In genomic region chr4:42906906-42907774, GRCh38 we compare ENCODE assay signal across 21 cellular contexts. TPM values are rescaled to one million over a fixed set of nuclear protein-coding genes. Genes with fewer than 3 reads are reported as not detected.
DNase-seq lines count a peak whose midpoint lies in the region; ATAC-seq and TF ChIP-seq lines count a peak whose summit lies in the region.
"Had no signal": no experiment of that assay in that cellular context is flagged by ENCODE, and none has a peak within 500 bp of the region (broad histone marks: within the 10 kb centered on the region; RNA-seq: fewer than 3 reads in every experiment).

No MANE protein-coding gene starts in this region.

- TF ChIP-seq EP300 in sigmoid colon (IDR thresholded peaks at IDR 0.05), result no peak

- H3K4me1 ChIP-seq in PC-9 (replicated peaks; ENCODE audit: insufficient read depth) (no peaks in the 10 kb centered on the region), foreskin keratinocyte (no peaks in the 10 kb centered on the region), sigmoid colon (peaks cover 0 to 27% (median 6%) of the 10 kb centered on the region in 4 donors)
- H3K4me1 ChIP-seq: BLaER1 had no signal

- WGBS in sigmoid colon, 2 donors, result 23 to 49% methylated on average over 6 of the region's 6 CpGs

- peak; percentile 29 for ATAC-seq in foreskin keratinocyte
- ATAC-seq: activated CD8-positive, alpha-beta memory T cell treated with anti-CD3 and anti-CD28 coated beads, Interleukin-2, amount 10 ng/mL, durations not matched to agents 7 days and 5 days; GM12878 had no signal

- H3K4me3 ChIP-seq in PC-9 (no peak overlapping the region), sigmoid colon (no peak overlapping the region)
- H3K4me3 ChIP-seq: BLaER1, cardiac muscle cell, GM12878 had no signal

- TF ChIP-seq CTCF in PC-9 (conservative IDR thresholded peaks at IDR 0.05) (no peak), foreskin keratinocyte (conservative IDR thresholded peaks at IDR 0.05) (no peak), sigmoid colon (IDR thresholded peaks at IDR 0.05) (no peak)

- H3K36me3 ChIP-seq in PC-9 (ENCODE audit: low read depth) (no peaks in the 10 kb centered on the region), sigmoid colon (no peaks in the 10 kb centered on the region)
- H3K36me3 ChIP-seq: BLaER1, cardiac muscle cell had no signal

- H3K4me2 ChIP-seq in PC-9, result peak overlapping the region; percentile 45
- H3K4me2 ChIP-seq: BLaER1, SK-N-SH had no signal

- H3F3A ChIP-seq in PC-9 (ENCODE audit: insufficient read depth, low read depth), result no peaks in the 10 kb centered on the region

- intact Hi-C loops in PC-9 (cut with micrococcal nuclease; ENCODE audit: unreplicated experiment), result no loop called here
- intact Hi-C loops in sigmoid colon (cut with DNase I), result no loop called here

- DNase-seq in HK-2 (ENCODE audit: unreplicated experiment) (peak; percentile 6), PC-9 (no peak), foreskin keratinocyte (peak in 1 of 2 donors; percentile 34), sigmoid colon (no peak), NCI-H2171 treated with DMSO at 0.1 percent for 48 hours (lab: John Stamatoyannopoulos, UW) (no peak), amygdala (lab: John Stamatoyannopoulos, UW) (no peak), NCI-H82 treated with DMSO at 0.1 percent for 48 hours (lab: John Stamatoyannopoulos, UW; ENCODE audit: unreplicated experiment) (no peak)
- no peak for DNase-seq in activated CD4-positive, alpha-beta T cell treated with anti-CD3 and anti-CD28 coated beads, Interleukin-2, amount 50 U/mL, for 48 hours
- DNase-seq: activated CD8-positive, alpha-beta memory T cell treated with anti-CD3 and anti-CD28 coated beads, Interleukin-2, amount 10 ng/mL, durations not matched to agents 7 days and 5 days; activated naive CD4-positive, alpha-beta T cell; DND-41; effector memory CD4-positive, alpha-beta T cell; foreskin fibroblast; immature natural killer cell; KBM-7; NCI-H1694 treated with DMSO at 0.1 percent for 48 hours; SK-N-SH had no signal

- no peaks in the 10 kb centered on the region for H3K27me3 ChIP-seq in PC-9 (ENCODE audit: insufficient read depth, low read depth)
- no peaks in the 10 kb centered on the region for H3K27me3 ChIP-seq in foreskin keratinocyte
- H3K27me3 ChIP-seq in sigmoid colon, result no peaks in the 10 kb centered on the region
- H3K27me3 ChIP-seq: BLaER1, cardiac muscle cell had no signal

- H3K27ac ChIP-seq in PC-9 (no peak overlapping the region), foreskin keratinocyte (no peak overlapping the region), sigmoid colon (peak overlapping the region in 3 of 4 donors; percentile 19 to 73 (median 45))
- H3K27ac ChIP-seq: BLaER1, cardiac muscle cell had no signal

- no peaks in the 10 kb centered on the region for H3K9me2 ChIP-seq in PC-9 (ENCODE audit: insufficient read depth)
- H3K9me2 ChIP-seq: SK-N-SH had no signal

- H3K79me2 ChIP-seq in PC-9 (ENCODE audit: low read depth), result no peaks in the 10 kb centered on the region

- no TSS peak for BruUV-seq in PC-9 (replicated peaks; lab: Mats Ljungman, UMichigan)

- no peak for TF ChIP-seq POLR2A in sigmoid colon (IDR thresholded peaks at IDR 0.05)

- H4K20me1 ChIP-seq in PC-9 (ENCODE audit: insufficient read depth), result no peaks in the 10 kb centered on the region
- H4K20me1 ChIP-seq: BLaER1 had no signal

- no peak overlapping the region for H2AFZ ChIP-seq in PC-9

- CTCF ChIA-PET in PC-9 (lab: Charles Lee), result no interaction called here

- POLR2A ChIA-PET in PC-9 (lab: Charles Lee; ENCODE audit: unreplicated experiment), result no interaction called here

- no peaks in the 10 kb centered on the region for H3K9me3 ChIP-seq in PC-9 (ENCODE audit: insufficient read depth, low read depth)
- H3K9me3 ChIP-seq in sigmoid colon, result no peaks in the 10 kb centered on the region
- H3K9me3 ChIP-seq: BLaER1, SK-N-SH had no signal

RNA-seq across cellular contexts. Expression of gene GRXCR1, which starts 14.6 kb away (rescaled TPM):
- not detected in 2 replicates for total RNA-seq in PC-9 (2021)
- not detected in 2 replicates for total RNA-seq in foreskin keratinocyte
- not detected in 2 replicates for polyA plus RNA-seq in foreskin keratinocyte
- total RNA-seq in sigmoid colon, result not detected
- polyA plus RNA-seq in sigmoid colon, result not detected
- total RNA-seq: activated CD8-positive, alpha-beta memory T cell treated with anti-CD3 and anti-CD28 coated beads, Interleukin-2, amount 10 ng/mL, durations not matched to agents 7 days and 5 days; cardiac muscle cell; GM12878; progenitor cell of endocrine pancreas had no signal
- polyA plus RNA-seq: cardiac muscle cell, GM12878, immature natural killer cell, SK-N-SH had no signal

Comparison
In these comparisons a context has a peak if more than half of its experiments do, and no peak if none do; other contexts are left out.
1. H3K27ac ChIP-seq: peak in sigmoid colon (3 of 4); none in PC-9 (single experiment) and foreskin keratinocyte (single experiment).